In the genomic region with DNA sequence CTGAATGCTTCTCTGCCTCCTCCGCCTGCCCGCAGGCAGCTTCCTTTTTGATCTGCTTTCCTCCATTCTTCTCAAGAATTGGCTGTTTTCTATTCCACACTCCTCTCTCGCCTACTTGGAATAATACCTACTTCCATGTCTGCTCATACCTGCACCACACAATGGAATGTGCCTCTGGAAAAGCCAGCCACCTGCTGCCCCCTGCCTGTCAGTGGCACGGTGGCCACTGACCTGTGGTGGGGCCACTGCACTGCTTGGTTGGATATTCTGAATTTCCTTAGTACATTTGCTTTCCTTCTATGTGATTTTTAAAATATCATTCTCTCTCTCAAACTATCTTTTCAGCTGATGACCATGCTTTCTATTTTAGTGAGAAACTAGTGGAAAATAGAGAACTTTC, we compare ENCODE assay signal across 15 cellular contexts.
"Had no signal": no experiment of that assay in that cellular context is flagged by ENCODE, and none has a peak within 500 bp of the region (broad histone marks: within the 10 kb centered on the region; RNA-seq: fewer than 3 reads in every experiment).

No MANE protein-coding gene starts in this region.

- H3K36me3 Mint-ChIP-seq: activated naive CD8-positive, alpha-beta T cell treated with anti-CD3 and anti-CD28 coated beads for 36 hours; naive thymus-derived CD8-positive, alpha-beta T cell had no signal

- H3K4me2 ChIP-seq: hepatocyte had no signal

- H3K27ac ChIP-seq: body of pancreas, colonic mucosa, hepatocyte, neutrophil, parathyroid adenoma, thyroid gland, vagina had no signal

- H3K4me1 Mint-ChIP-seq: activated naive CD8-positive, alpha-beta T cell treated with anti-CD3 and anti-CD28 coated beads for 36 hours; naive thymus-derived CD8-positive, alpha-beta T cell had no signal

- H2AFZ ChIP-seq: hepatocyte, parathyroid adenoma had no signal

- H3K9me3 ChIP-seq: body of pancreas, colonic mucosa, neutrophil, thyroid gland, vagina had no signal

- H3K4me1 ChIP-seq: body of pancreas, colonic mucosa, parathyroid adenoma, thyroid gland, vagina had no signal

- H3K27me3 ChIP-seq: body of pancreas, colonic mucosa, hepatocyte, neutrophil, thyroid gland, vagina had no signal

- DNase-seq: activated naive CD8-positive, alpha-beta T cell treated with anti-CD3 and anti-CD28 coated beads for 36 hours; amygdala; body of pancreas; caudate nucleus; colonic mucosa; islet precursor cell; naive thymus-derived CD8-positive, alpha-beta T cell; stimulated activated CD4-positive, alpha-beta T cell treated with anti-CD3 and anti-CD28 coated beads, Interleukin-12 subunit alpha, Interleukin-12 subunit beta, amount 100 ng/mL, for 4 hours; stimulated activated CD4-positive, alpha-beta T cell treated with anti-CD3 and anti-CD28 coated beads, Interleukin-2, amount 100 ng/mL, for 24 hours; thyroid gland had no signal

- H3K27me3 Mint-ChIP-seq: activated naive CD8-positive, alpha-beta T cell treated with anti-CD3 and anti-CD28 coated beads for 36 hours; naive thymus-derived CD8-positive, alpha-beta T cell had no signal

- H3K9ac ChIP-seq: parathyroid adenoma had no signal

- H3K4me3 ChIP-seq: body of pancreas, colonic mucosa, hepatocyte, thyroid gland, vagina had no signal

- H3K27ac Mint-ChIP-seq: activated naive CD8-positive, alpha-beta T cell treated with anti-CD3 and anti-CD28 coated beads for 36 hours; activated T-helper 1 cell treated with anti-CD3 and anti-CD28 coated beads, Interleukin-12 subunit alpha, Interleukin-12 subunit beta, Interleukin-2, Interleukin-4 antibody, amounts not matched to agents 30 ng/mL and 10 ng/mL and 1 ng/mL, durations not matched to agents 14 hours and 24 hours and 36 hours; naive thymus-derived CD8-positive, alpha-beta T cell had no signal

- H3K36me3 ChIP-seq: colonic mucosa, neutrophil, thyroid gland, vagina had no signal

- H3K4me3 Mint-ChIP-seq: activated naive CD8-positive, alpha-beta T cell treated with anti-CD3 and anti-CD28 coated beads for 36 hours; activated T-helper 1 cell treated with anti-CD3 and anti-CD28 coated beads, Interleukin-12 subunit alpha, Interleukin-12 subunit beta, Interleukin-2, Interleukin-4 antibody, amounts not matched to agents 30 ng/mL and 10 ng/mL and 1 ng/mL, durations not matched to agents 14 hours and 24 hours and 36 hours; naive thymus-derived CD8-positive, alpha-beta T cell had no signal

- H3K79me2 ChIP-seq: hepatocyte, parathyroid adenoma had no signal
